Comparison of ENCODE assay signal across 15 cellular contexts in genomic region chr5:134365604-134366003, GRCh38. TPM values are rescaled to one million over a fixed set of nuclear protein-coding genes. Genes with fewer than 3 reads are reported as not detected.
DNase-seq lines count a peak whose midpoint lies in the region; ATAC-seq, FAIRE-seq and TF ChIP-seq lines count a peak whose summit lies in the region.
"Had no signal": no experiment of that assay in that cellular context is flagged by ENCODE, and none has a peak within 500 bp of the region (broad histone marks: within the 10 kb centered on the region; RNA-seq: fewer than 3 reads in every experiment).

No MANE protein-coding gene starts in this region.

- peaks cover 25% of the 10 kb centered on the region for H3F3A ChIP-seq in SK-N-SH (replicated peaks; ENCODE audit: insufficient read depth)

- H3K79me2 ChIP-seq in SK-N-SH (ENCODE audit: insufficient read depth) (peaks cover 65% of the 10 kb centered on the region), KMS-11 (ENCODE audit: insufficient read depth, low read depth) (0 out of 2 replicates have a peak, but pooled peaks cover 7% of the 10 kb centered on the region), astrocyte (ENCODE audit: insufficient read depth, low read length) (peaks cover 22% of the 10 kb centered on the region)

- H2AFZ ChIP-seq in SK-N-SH (ENCODE audit: low read depth), result no peak overlapping the region
- no peak overlapping the region for H2AFZ ChIP-seq in KMS-11 (ENCODE audit: low read depth)
- no peak overlapping the region for H2AFZ ChIP-seq in astrocyte (ENCODE audit: low read depth, low read length)

- no peak for FAIRE-seq in astrocyte (lab: Jason Lieb, UNC)
- FAIRE-seq: RCC 7860 had no signal

- ATAC-seq in SK-N-SH treated with all-trans-retinoic acid at 6 μM for 48 hours, result no peak
- ATAC-seq in GM18868 (IDR thresholded peaks at IDR 0.05; ENCODE audit: unreplicated experiment), result no peak
- ATAC-seq in GM18867 (IDR thresholded peaks at IDR 0.05; ENCODE audit: unreplicated experiment), result no peak
- ATAC-seq: activated CD8-positive, alpha-beta memory T cell treated with anti-CD3 and anti-CD28 coated beads, Interleukin-2, amount 10 ng/mL, durations not matched to agents 7 days and 5 days had no signal

- CTCF ChIA-PET in SK-N-SH (lab: Yijun Ruan, JAX) (no interaction called here), HEK293T (lab: Yijun Ruan, JAX) (no interaction called here)

- no peaks in the 10 kb centered on the region for H3K36me3 ChIP-seq in SK-N-SH (replicated peaks in 1 of 2; ENCODE audit: control insufficient read depth in 1 of 2, insufficient read depth in 2 of 2, low read length in 1 of 2)
- no peaks in the 10 kb centered on the region for H3K36me3 ChIP-seq in KMS-11 (ENCODE audit: insufficient read depth)
- no peaks in the 10 kb centered on the region for H3K36me3 ChIP-seq in astrocyte (ENCODE audit: insufficient read depth, low read length)
- H3K36me3 ChIP-seq: brain microvascular endothelial cell had no signal

- H3K27me3 ChIP-seq in SK-N-SH (ENCODE audit: insufficient read depth) (no peaks in the 10 kb centered on the region), KMS-11 (ENCODE audit: insufficient read depth, low read depth) (no peaks in the 10 kb centered on the region), astrocyte (ENCODE audit: insufficient read depth, low read length) (no peaks in the 10 kb centered on the region)
- H3K27me3 ChIP-seq: brain microvascular endothelial cell had no signal

- H3K36me3 Mint-ChIP-seq in astrocyte (ENCODE audit: low read depth, unreplicated experiment) (peaks cover 2% of the 10 kb centered on the region), neural crest cell (ENCODE audit: low read depth) (peaks cover 6% of the 10 kb centered on the region)

- TF ChIP-seq EP300 in SK-N-SH (IDR thresholded peaks at IDR 0.05; ENCODE audit: borderline replicate concordance in 1 of 2, low read depth in 1 of 2, low read length in 1 of 2), result no peak

- TF ChIP-seq RAD21 in SK-N-SH (IDR thresholded peaks at IDR 0.05; ENCODE audit: low read length), result no peak

- no peaks in the 10 kb centered on the region for H3K9me3 ChIP-seq in SK-N-SH
- no peaks in the 10 kb centered on the region for H3K9me3 ChIP-seq in astrocyte (ENCODE audit: insufficient read depth, low read depth, low read length)

- H3K4me1 ChIP-seq in SK-N-SH (ENCODE audit: control insufficient read depth in 1 of 2, insufficient read depth in 2 of 2, low read depth in 1 of 2, low read length in 1 of 2) (peaks cover 7 to 12% of the 10 kb centered on the region in 2 experiments; a peak in 3 of 4 replicates), KMS-11 (ENCODE audit: low read depth, poor library complexity, severe bottlenecking) (peaks cover 25% of the 10 kb centered on the region), astrocyte (ENCODE audit: insufficient read depth, low read length) (peaks cover 8% of the 10 kb centered on the region)

- POLR2A ChIA-PET in SK-N-SH (lab: Yijun Ruan, JAX), result no interaction called here
- POLR2A ChIA-PET in HEK293T (lab: Yijun Ruan, JAX), result no interaction called here

- H3K9me2 ChIP-seq in SK-N-SH, result no peaks in the 10 kb centered on the region

- 95% methylated on average over 1 of the region's 1 CpG for WGBS in SK-N-SH (ENCODE audit: low lambda C conversion rate)

- H3K9ac ChIP-seq in SK-N-SH, result no peak overlapping the region; the same call in 1 of the 2 replicates
- no peak overlapping the region for H3K9ac ChIP-seq in KMS-11
- H3K9ac ChIP-seq in astrocyte (ENCODE audit: low read length), result no peak overlapping the region

- H3K4me3 ChIP-seq in SK-N-SH (ENCODE audit: low read depth in 2 of 2, low read length in 1 of 2), result no peak overlapping the region; a peak in 1 of 4 replicates
- no peak overlapping the region for H3K4me3 ChIP-seq in KMS-11 (IDR thresholded peaks at IDR 0.05; ENCODE audit: insufficient read depth, low read depth, low read length)
- H3K4me3 ChIP-seq in astrocyte (ENCODE audit: insufficient read depth, low read depth, low read length), result no peak overlapping the region

- H3K4me1 Mint-ChIP-seq in astrocyte (ENCODE audit: low read depth, unreplicated experiment) (peaks cover 7% of the 10 kb centered on the region), neural crest cell (peaks cover 24% of the 10 kb centered on the region)

- H3K4me2 ChIP-seq in SK-N-SH, result peak overlapping the region; percentile 84; the same call in 1 of the 2 replicates
- peak overlapping the region; percentile 63; the same call in 1 of the 2 replicates for H3K4me2 ChIP-seq in KMS-11
- H3K4me2 ChIP-seq in astrocyte (ENCODE audit: low read length), result peak overlapping the region; percentile 14

- no peaks in the 10 kb centered on the region for H3K27me3 Mint-ChIP-seq in astrocyte (ENCODE audit: low read depth, unreplicated experiment)
- H3K27me3 Mint-ChIP-seq in neural crest cell (ENCODE audit: low read depth), result no peaks in the 10 kb centered on the region
- H3K27me3 Mint-ChIP-seq: activated CD8-positive, alpha-beta memory T cell treated with anti-CD3 and anti-CD28 coated beads, Interleukin-2, amount 10 ng/mL, durations not matched to agents 7 days and 5 days had no signal

- H3K9me3 Mint-ChIP-seq in astrocyte (ENCODE audit: unreplicated experiment) (peaks cover 2% of the 10 kb centered on the region), neural crest cell (peaks cover 6% of the 10 kb centered on the region)

- H3K4me3 Mint-ChIP-seq in astrocyte (ENCODE audit: unreplicated experiment), result peak overlapping the region; percentile 40
- H3K4me3 Mint-ChIP-seq in neural crest cell, result peak overlapping the region; percentile 7

- no peaks in the 10 kb centered on the region for H4K20me1 ChIP-seq in SK-N-SH (ENCODE audit: insufficient read depth)
- H4K20me1 ChIP-seq in KMS-11 (ENCODE audit: insufficient read depth), result no peaks in the 10 kb centered on the region
- peaks cover 4% of the 10 kb centered on the region for H4K20me1 ChIP-seq in astrocyte (ENCODE audit: insufficient read depth, low read length)

- no peak for TF ChIP-seq CTCF in SK-N-SH (IDR thresholded peaks at IDR 0.05)
- TF ChIP-seq CTCF in KMS-11 (conservative IDR thresholded peaks at IDR 0.05; ENCODE audit: low read depth, low read length), result no peak
- TF ChIP-seq CTCF in astrocyte (IDR thresholded peaks at IDR 0.05; ENCODE audit: insufficient read depth, low read depth, low read length), result no peak
- TF ChIP-seq CTCF in neural crest cell (conservative IDR thresholded peaks at IDR 0.05), result no peak

- H3K27ac Mint-ChIP-seq in astrocyte (ENCODE audit: unreplicated experiment) (no peak overlapping the region), neural crest cell (ENCODE audit: unreplicated experiment) (no peak overlapping the region)
- H3K27ac Mint-ChIP-seq: activated CD8-positive, alpha-beta memory T cell treated with anti-CD3 and anti-CD28 coated beads, Interleukin-2, amount 10 ng/mL, durations not matched to agents 7 days and 5 days had no signal

- DNase-seq in SK-N-SH (no peak), astrocyte (ENCODE audit: low read depth) (no peak), neural crest cell (ENCODE audit: low read depth, low spot score) (no peak), HEK293T (ENCODE audit: extremely low spot score) (no peak)
- DNase-seq: activated CD8-positive, alpha-beta memory T cell treated with anti-CD3 and anti-CD28 coated beads, Interleukin-2, amount 10 ng/mL, durations not matched to agents 7 days and 5 days; activated naive CD4-positive, alpha-beta T cell treated with Interleukin-2 at 50 U/mL for 16 hours; brain microvascular endothelial cell; EL; NCI-H2107; NCI-H69 had no signal

- no peak overlapping the region for H3K27ac ChIP-seq in SK-N-SH (ENCODE audit: low read depth in 2 of 2, low read length in 1 of 2)
- no peak overlapping the region for H3K27ac ChIP-seq in KMS-11
- H3K27ac ChIP-seq in astrocyte (ENCODE audit: low read depth, low read length), result no peak overlapping the region
- H3K27ac ChIP-seq: brain microvascular endothelial cell had no signal

TF ChIP-seq in SK-N-SH, 30 proteins besides CTCF, POLR2A, EP300 and RAD21 (continues in another document):
- no peak for TF ChIP-seq USF2 (IDR thresholded peaks at IDR 0.05; ENCODE audit: borderline replicate concordance, low read depth, low read length)

TF ChIP-seq in SK-N-SH treated with all-trans-retinoic acid at 6 μM for 48 hours, 23 proteins besides CTCF, POLR2A, EP300 and RAD21 (continues in another document):
- TF ChIP-seq OSR1 (CRISPR knock-in tag; IDR thresholded peaks at IDR 0.05), result no peak
- no peak for TF ChIP-seq RARB (CRISPR knock-in tag; IDR thresholded peaks at IDR 0.05)
- no peak for TF ChIP-seq ISL1 (CRISPR knock-in tag; IDR thresholded peaks at IDR 0.05)
- no peak for TF ChIP-seq ESRRG (CRISPR knock-in tag; IDR thresholded peaks at IDR 0.05)
- TF ChIP-seq TOX (CRISPR knock-in tag; IDR thresholded peaks at IDR 0.05; ENCODE audit: borderline replicate concordance), result no peak
- TF ChIP-seq ZNF70 (CRISPR knock-in tag; IDR thresholded peaks at IDR 0.05), result no peak

TF ChIP-seq in HEK293T, 16 proteins besides CTCF, POLR2A, EP300 and RAD21 (continues in another document):
- TF ChIP-seq ZNF384 (IDR thresholded peaks at IDR 0.05), result no peak
- no peak for TF ChIP-seq TARDBP (IDR thresholded peaks at IDR 0.05)
- TF ChIP-seq LEF1 (IDR thresholded peaks at IDR 0.05; ENCODE audit: borderline replicate concordance), result no peak
- TF ChIP-seq FOXK2 (IDR thresholded peaks at IDR 0.05), result no peak
- no peak for TF ChIP-seq CTBP1 (IDR thresholded peaks at IDR 0.05; ENCODE audit: borderline replicate concordance)
- no peak for TF ChIP-seq ELF4 (IDR thresholded peaks at IDR 0.05)
- TF ChIP-seq SUZ12 (IDR thresholded peaks at IDR 0.05), result no peak
- TF ChIP-seq BHLHE40 (IDR thresholded peaks at IDR 0.05; ENCODE audit: borderline replicate concordance), result no peak

RNA-seq across cellular contexts. Expression of gene CDKL3, which starts 1.4 kb away (rescaled TPM):
- 1.4 and 1.9 TPM in 2 replicates for polyA plus RNA-seq in SK-N-SH (2012; rRNA removed)
- 1.8 and 3.3 TPM in 2 replicates for polyA plus RNA-seq in SK-N-SH (2012; cell fraction: cytosol; rRNA removed)
- 2.2 and 3.4 TPM in 2 replicates for polyA plus RNA-seq in SK-N-SH (2012; cell fraction: nucleus; rRNA removed)
- total RNA-seq in astrocyte, result 4.0 and 5.7 TPM in 2 replicates
- 5.1 and 5.4 TPM in 2 replicates for total RNA-seq in neural crest cell

RNA-seq across cellular contexts. Expression of gene UBE2B, which starts 5.8 kb away (rescaled TPM):
- polyA plus RNA-seq in SK-N-SH (2012; rRNA removed), result 24.3 and 28.0 TPM in 2 replicates
- 38.9 and 58.5 TPM in 2 replicates for polyA plus RNA-seq in SK-N-SH (2012; cell fraction: cytosol; rRNA removed)
- polyA plus RNA-seq in SK-N-SH (2012; cell fraction: nucleus; rRNA removed), result 12.3 and 29.5 TPM in 2 replicates
- total RNA-seq in astrocyte (97.1 and 97.8 TPM in 2 replicates), neural crest cell (52.3 and 76.4 TPM in 2 replicates)

RNA-seq across cellular contexts. Expression of gene CDKN2AIPNL, which starts 46.1 kb away (rescaled TPM):
- 23.3 and 29.4 TPM in 2 replicates for polyA plus RNA-seq in SK-N-SH (2012; rRNA removed)
- polyA plus RNA-seq in SK-N-SH (2012; cell fraction: cytosol; rRNA removed), result 32.0 and 35.5 TPM in 2 replicates
- polyA plus RNA-seq in SK-N-SH (2012; cell fraction: nucleus; rRNA removed), result 7.2 and 10.1 TPM in 2 replicates
- total RNA-seq in astrocyte, result 22.1 and 22.8 TPM in 2 replicates
- 47.0 and 55.1 TPM in 2 replicates for total RNA-seq in neural crest cell

Comparison
In these comparisons a context has a peak if more than half of its experiments do, and no peak if none do; other contexts are left out.
1. H3K4me2 ChIP-seq: peak in every context shown above with its lines; median percentile 84 in SK-N-SH; 63 in KMS-11; 14 in astrocyte.